In the genomic region with DNA sequence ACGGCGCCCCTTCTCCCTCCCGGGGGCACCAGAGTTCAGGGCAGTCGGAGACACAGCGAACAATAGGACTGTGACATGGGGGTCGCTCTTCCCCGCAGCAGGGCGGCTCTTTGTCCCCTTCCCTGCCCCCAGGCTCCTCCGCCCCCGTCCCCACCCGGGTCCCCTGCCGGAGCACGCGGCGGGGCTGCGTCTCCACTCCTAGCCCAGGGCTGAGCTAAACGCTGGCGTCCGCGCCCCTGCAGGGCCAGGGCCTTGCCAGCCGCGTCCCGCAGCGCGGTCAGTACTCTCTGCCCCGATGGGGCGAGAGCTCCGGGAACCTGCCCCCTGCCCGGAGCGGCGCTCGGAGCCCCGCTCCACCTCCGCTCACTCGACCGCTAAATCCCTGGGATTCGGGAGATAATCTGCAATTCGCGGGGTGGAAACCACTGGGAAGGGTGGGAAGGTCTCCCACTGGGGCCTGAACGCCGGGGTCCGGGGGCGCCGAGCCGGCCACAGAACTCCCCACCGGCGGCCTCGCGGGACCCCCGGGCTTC, we compare ENCODE assay signal across 8 cellular contexts. TPM values are rescaled to one million over a fixed set of nuclear protein-coding genes. Genes with fewer than 3 reads are reported as not detected.
DNase-seq lines count a peak whose midpoint lies in the region; ATAC-seq lines count a peak whose summit lies in the region.

No MANE protein-coding gene starts in this region.

- DNase-seq in stimulated activated CD4-positive, alpha-beta T cell treated with anti-CD3 and anti-CD28 coated beads, Interleukin-12 subunit alpha, Interleukin-12 subunit beta, amount 100 ng/mL, for 48 hours (ENCODE audit: low read depth in 2 of 3, low spot score in 1 of 3) = peak in 2 of 3 donors; percentile 14 to 20
- DNase-seq in stimulated activated CD4-positive, alpha-beta T cell treated with anti-CD3 and anti-CD28 coated beads, Interleukin-4, amount 100 ng/mL, for 24 hours = no peak
- DNase-seq in T-cell = peak in 17 of 34 experiments; percentile 12 to 49 (median 27)
- DNase-seq in effector memory CD8-positive, alpha-beta T cell = peak in 2 of 3 experiments; percentile 32 to 33
- peak in 1 of 2 donors; percentile 61 for DNase-seq in aorta
- DNase-seq in NCI-H1417 treated with DMSO at 0.1 percent for 48 hours (lab: John Stamatoyannopoulos, UW) = no peak

- peak overlapping the region; percentile 75 to 84 for H3K27ac ChIP-seq in mucosa of rectum (ENCODE audit: low read depth in 2 of 2, low read length in 2 of 2)
- H3K27ac ChIP-seq in aorta (ENCODE audit: low read depth in 1 of 2, low read length in 2 of 2) = peak overlapping the region in 1 of 2 donors; percentile 38

- peak overlapping the region; percentile 68 to 83 for H3K9ac ChIP-seq in mucosa of rectum (ENCODE audit: low read depth in 1 of 2, low read length in 2 of 2)

- H3K27ac Mint-ChIP-seq in T-cell = peak overlapping the region; percentile 91 to 97
- peak overlapping the region; percentile 93 for H3K27ac Mint-ChIP-seq in effector memory CD8-positive, alpha-beta T cell

- ATAC-seq in HG03064 (IDR thresholded peaks at IDR 0.05; ENCODE audit: low read depth, unreplicated experiment) (peak; percentile 23), T-cell (replicated peaks in 1 of 4) (peak; percentile 21 to 36 (median 33)), aorta (ENCODE audit: low FRiP score) (peak; percentile 66)
- ATAC-seq in effector memory CD8-positive, alpha-beta T cell (replicated peaks) = peak; percentile 27

- POLR2A ChIA-PET in T-cell (lab: Charles Lee) = interaction anchor here (0.6 to 1.1 kb wide), 2 partner anchors 124 to 554 kb away, joined by 3 read pairs; a partner anchor contains a TSS

- H3K27me3 Mint-ChIP-seq in T-cell = no peaks in the 10 kb centered on the region
- no peaks in the 10 kb centered on the region for H3K27me3 Mint-ChIP-seq in effector memory CD8-positive, alpha-beta T cell

- H3K4me1 ChIP-seq in mucosa of rectum (ENCODE audit: control insufficient read depth in 2 of 2, insufficient read depth in 2 of 2, low read length in 2 of 2) (peaks cover 34 to 39% of the 10 kb centered on the region in 2 donors), aorta (ENCODE audit: control insufficient read depth in 1 of 2, insufficient read depth in 2 of 2, low read length in 2 of 2) (no peaks in the 10 kb centered on the region)

- H3K36me3 ChIP-seq in mucosa of rectum (ENCODE audit: control insufficient read depth in 2 of 2, insufficient read depth in 2 of 2, low read length in 2 of 2) (no peaks in the 10 kb centered on the region), aorta (ENCODE audit: control insufficient read depth in 1 of 2, insufficient read depth in 2 of 2, low read length in 1 of 2) (no peaks in the 10 kb centered on the region)

- H3K4me1 Mint-ChIP-seq in T-cell = peaks cover 36 to 43% (median 41%) of the 10 kb centered on the region in 3 donors
- peaks cover 25 to 36% of the 10 kb centered on the region in 2 donors for H3K4me1 Mint-ChIP-seq in effector memory CD8-positive, alpha-beta T cell (ENCODE audit: low read depth in 2 of 2)

- no peaks in the 10 kb centered on the region for H3K36me3 Mint-ChIP-seq in T-cell
- no peaks in the 10 kb centered on the region for H3K36me3 Mint-ChIP-seq in effector memory CD8-positive, alpha-beta T cell (ENCODE audit: insufficient read depth)

- intact Hi-C loops in aorta (cut with DNase I) = loop anchor here (5.0 to 10.0 kb wide), 3 partner anchors 38 to 570 kb away; a partner anchor contains a TSS

- H3K4me3 ChIP-seq in mucosa of rectum (ENCODE audit: low read length in 2 of 2) (peak overlapping the region; percentile 72 to 79), aorta (ENCODE audit: low read length in 2 of 2) (peak overlapping the region; percentile 74)

- peak overlapping the region; percentile 82 to 90 (median 86) for H3K4me3 Mint-ChIP-seq in T-cell
- peak overlapping the region; percentile 85 to 87 for H3K4me3 Mint-ChIP-seq in effector memory CD8-positive, alpha-beta T cell

- H3K27me3 ChIP-seq in mucosa of rectum (ENCODE audit: control insufficient read depth in 2 of 2, insufficient read depth in 2 of 2, low read length in 2 of 2) (no peaks in the 10 kb centered on the region), aorta (ENCODE audit: control insufficient read depth in 1 of 2, insufficient read depth in 2 of 2, low read length in 1 of 2) (no peaks in the 10 kb centered on the region)

- H3K9me3 ChIP-seq in mucosa of rectum (ENCODE audit: control insufficient read depth in 2 of 2, low read length in 2 of 2) = no peaks in the 10 kb centered on the region
- H3K9me3 ChIP-seq in aorta (ENCODE audit: control insufficient read depth, low read length) = no peaks in the 10 kb centered on the region

- no peaks in the 10 kb centered on the region for H3K9me3 Mint-ChIP-seq in T-cell
- H3K9me3 Mint-ChIP-seq in effector memory CD8-positive, alpha-beta T cell = no peaks in the 10 kb centered on the region

- WGBS in aorta, 2 donors = 0 to 1% methylated on average over 43 to 50 of the region's 50 CpGs

- CTCF ChIA-PET in T-cell (lab: Charles Lee) = interaction anchor here in 1 of 2 donors (0.6 to 1.7 kb wide), 2 partner anchors 124 to 668 kb away, joined by 3 read pairs; a partner anchor contains a TSS

RNA-seq across cellular contexts. Expression of a gene that starts 0.8 kb away (rescaled TPM):
- total RNA-seq in T-cell (10 to 100 TPM in 1 of 5 donors, 1 to 10 TPM in 4; 6.6 to 12.0 (median 9.1) TPM), aorta (1 to 10 TPM; 6.4 to 7.6 TPM)
- 1 to 10 TPM; 1.2 to 8.1 TPM for polyA plus RNA-seq in aorta

RNA-seq across cellular contexts. Expression of a gene that starts 40.1 kb away (rescaled TPM):
- total RNA-seq in T-cell (under 1 TPM; 0.05 to 0.35 (median 0.23) TPM), aorta (1 to 10 TPM; 2.5 to 7.7 TPM)
- under 1 TPM; 0.51 to 0.63 TPM for polyA plus RNA-seq in aorta

Comparison
In these comparisons a context has a peak if more than half of its experiments do, and no peak if none do; other contexts are left out.
1. DNase-seq: peak in stimulated activated CD4-positive, alpha-beta T cell treated with anti-CD3 and anti-CD28 coated beads, Interleukin-12 subunit alpha, Interleukin-12 subunit beta, amount 100 ng/mL, for 48 hours (2 of 3) and effector memory CD8-positive, alpha-beta T cell (2 of 3); none in stimulated activated CD4-positive, alpha-beta T cell treated with anti-CD3 and anti-CD28 coated beads, Interleukin-4, amount 100 ng/mL, for 24 hours (single experiment) and NCI-H1417 treated with DMSO at 0.1 percent for 48 hours (single experiment).
2. Peak in every context shown above with its lines, with median percentiles within 50 percentile points of each other: ATAC-seq.